9 cellular contexts compared by ENCODE assay signal in genomic region chr1:155941845-155942507, GRCh38. TPM values are rescaled to one million over a fixed set of nuclear protein-coding genes. Genes with fewer than 3 reads are reported as not detected.
DNase-seq lines count a peak whose midpoint lies in the region; ATAC-seq and TF ChIP-seq lines count a peak whose summit lies in the region.
"Had no signal": no experiment of that assay in that cellular context is flagged by ENCODE, and none has a peak within 500 bp of the region (broad histone marks: within the 10 kb centered on the region; RNA-seq: fewer than 3 reads in every experiment).

No MANE protein-coding gene starts in this region.

- peak overlapping the region; percentile 0 to 69 (median 56); a peak in 20 of 22 replicates for H3K9ac ChIP-seq in BLaER1 treated with 17β-estradiol and CSF1 and Interleukin-3, amounts not matched to agents 10 nM and 100 nM
- H3K9ac ChIP-seq in KMS-11, result no peak overlapping the region

- no peaks in the 10 kb centered on the region for H3K27me3 ChIP-seq in BLaER1 treated with 17β-estradiol and CSF1 and Interleukin-3, amounts not matched to agents 10 nM and 100 nM
- H3K27me3 ChIP-seq in KMS-11 (ENCODE audit: insufficient read depth, low read depth) (no peaks in the 10 kb centered on the region), Caco-2 (replicated peaks; ENCODE audit: control insufficient read depth, insufficient read depth, low read length) (no peaks in the 10 kb centered on the region)
- H3K27me3 ChIP-seq: adrenal gland had no signal

- H4K20me1 ChIP-seq in BLaER1 treated with 17β-estradiol and CSF1 and Interleukin-3, amounts not matched to agents 10 nM and 100 nM, result peaks cover 0 to 34% (median 20%) of the 10 kb centered on the region in 11 experiments; a peak in 15 of 22 replicates
- H4K20me1 ChIP-seq in KMS-11 (ENCODE audit: insufficient read depth), result no peaks in the 10 kb centered on the region

- H3K27ac Mint-ChIP-seq in brain (peak overlapping the region in 4 of 5 experiments; percentile 41 to 86 (median 72)), nephron (peak overlapping the region; percentile 85 to 94 (median 93)), Caco-2 (ENCODE audit: unreplicated experiment) (no peak overlapping the region), nephron progenitor cell (no peak overlapping the region)

- H3K4me3 Mint-ChIP-seq in brain (no peak overlapping the region), nephron (no peak overlapping the region), Caco-2 (ENCODE audit: unreplicated experiment) (no peak overlapping the region), nephron progenitor cell (no peak overlapping the region)

- ATAC-seq in HG03439 (IDR thresholded peaks at IDR 0.05; ENCODE audit: unreplicated experiment), result no peak

- no peaks in the 10 kb centered on the region for H3K9me3 Mint-ChIP-seq in brain
- H3K9me3 Mint-ChIP-seq in nephron, result no peaks in the 10 kb centered on the region
- H3K9me3 Mint-ChIP-seq in Caco-2 (ENCODE audit: unreplicated experiment), result no peaks in the 10 kb centered on the region
- no peaks in the 10 kb centered on the region for H3K9me3 Mint-ChIP-seq in nephron progenitor cell

- no peak overlapping the region for H2AFZ ChIP-seq in KMS-11 (ENCODE audit: low read depth)

- H3K4me1 Mint-ChIP-seq in brain (peaks cover 33% of the 10 kb centered on the region), nephron (peaks cover 45% of the 10 kb centered on the region), Caco-2 (ENCODE audit: low read depth, unreplicated experiment) (peaks cover 19% of the 10 kb centered on the region), nephron progenitor cell (peaks cover 69% of the 10 kb centered on the region)

- no TSS peak for BruUV-seq in Caco-2 (replicated peaks; lab: Mats Ljungman, UMichigan)

- H3K27me3 Mint-ChIP-seq in brain (no peaks in the 10 kb centered on the region), nephron (ENCODE audit: low read depth) (no peaks in the 10 kb centered on the region), Caco-2 (ENCODE audit: insufficient read depth, unreplicated experiment) (no peaks in the 10 kb centered on the region), nephron progenitor cell (ENCODE audit: low read depth, poor library complexity) (peaks cover 6% of the 10 kb centered on the region)

- peak overlapping the region; percentile 29 to 69 (median 57); a peak in 17 of 22 replicates for H3K27ac ChIP-seq in BLaER1 treated with 17β-estradiol and CSF1 and Interleukin-3, amounts not matched to agents 10 nM and 100 nM
- peak overlapping the region; percentile 44 for H3K27ac ChIP-seq in KMS-11

- intact Hi-C loops in Caco-2 (cut with micrococcal nuclease; ENCODE audit: unreplicated experiment), result no loop called here

- H3K79me2 ChIP-seq in KMS-11 (ENCODE audit: insufficient read depth, low read depth), result peaks cover 5% of the 10 kb centered on the region; the same call in 1 of the 2 replicates

- TF ChIP-seq CTCF in KMS-11 (conservative IDR thresholded peaks at IDR 0.05; ENCODE audit: low read depth, low read length), result no peak
- TF ChIP-seq CTCF in brain (conservative IDR thresholded peaks at IDR 0.05), result no peak
- no peak for TF ChIP-seq CTCF in nephron (IDR thresholded peaks at IDR 0.05; ENCODE audit: unreplicated experiment in 3 of 3)
- no peak for TF ChIP-seq CTCF in Caco-2 (IDR thresholded peaks at IDR 0.05; ENCODE audit: insufficient read depth in 1 of 2, low read depth in 1 of 2, low read length in 1 of 2, severe bottlenecking in 1 of 2, unreplicated experiment in 1 of 2)
- TF ChIP-seq CTCF in nephron progenitor cell (IDR thresholded peaks at IDR 0.05), result no peak

- no peaks in the 10 kb centered on the region for H3K9me3 ChIP-seq in BLaER1 treated with 17β-estradiol and CSF1 and Interleukin-3, amounts not matched to agents 10 nM and 100 nM (replicated peaks in 1 of 11)
- no peaks in the 10 kb centered on the region for H3K9me3 ChIP-seq in Caco-2
- H3K9me3 ChIP-seq: adrenal gland had no signal

- peak overlapping the region; percentile 75 to 95 (median 86) for H3K4me2 ChIP-seq in BLaER1 treated with 17β-estradiol and CSF1 and Interleukin-3, amounts not matched to agents 10 nM and 100 nM
- H3K4me2 ChIP-seq in KMS-11, result peak overlapping the region; percentile 83

- H3K4me3 ChIP-seq in BLaER1 treated with 17β-estradiol and CSF1 and Interleukin-3, amounts not matched to agents 10 nM and 100 nM, result peak overlapping the region in 3 of 10 experiments; percentile 21 to 30 (median 24); a peak in 3 of 20 replicates
- peak overlapping the region; percentile 5 for H3K4me3 ChIP-seq in KMS-11 (IDR thresholded peaks at IDR 0.05; ENCODE audit: insufficient read depth, low read depth, low read length)
- no peak overlapping the region for H3K4me3 ChIP-seq in Caco-2 (ENCODE audit: low read depth, low read length)
- H3K4me3 ChIP-seq: adrenal gland had no signal

- H3K36me3 ChIP-seq in BLaER1 treated with 17β-estradiol and CSF1 and Interleukin-3, amounts not matched to agents 10 nM and 100 nM, result peaks cover 7 to 29% (median 14%) of the 10 kb centered on the region in 11 experiments; a peak in 20 of 22 replicates
- no peaks in the 10 kb centered on the region for H3K36me3 ChIP-seq in KMS-11 (ENCODE audit: insufficient read depth)
- H3K36me3 ChIP-seq in Caco-2 (ENCODE audit: control insufficient read depth, insufficient read depth, low read length), result no peaks in the 10 kb centered on the region
- H3K36me3 ChIP-seq: adrenal gland had no signal

- POLR2A ChIA-PET in Caco-2 (lab: Charles Lee), result no interaction called here

- H3K36me3 Mint-ChIP-seq in brain, result peaks cover 6% of the 10 kb centered on the region
- H3K36me3 Mint-ChIP-seq in nephron (ENCODE audit: low read depth), result peaks cover 10% of the 10 kb centered on the region
- H3K36me3 Mint-ChIP-seq in Caco-2 (ENCODE audit: insufficient read depth, unreplicated experiment), result peaks cover 47% of the 10 kb centered on the region
- peaks cover 5% of the 10 kb centered on the region for H3K36me3 Mint-ChIP-seq in nephron progenitor cell (ENCODE audit: low read depth)

- H3K4me1 ChIP-seq in BLaER1 treated with 17β-estradiol and CSF1 and Interleukin-3, amounts not matched to agents 10 nM and 100 nM, result peaks cover 85 to 94% (median 89%) of the 10 kb centered on the region in 10 experiments
- H3K4me1 ChIP-seq in KMS-11 (ENCODE audit: low read depth, poor library complexity, severe bottlenecking), result peaks cover 96% of the 10 kb centered on the region
- peaks cover 18% of the 10 kb centered on the region for H3K4me1 ChIP-seq in Caco-2

- DNase-seq in Caco-2 (no peak), nephron progenitor cell (no peak), NCI-H446 (lab: John Stamatoyannopoulos, UW) (no peak)
- DNase-seq: adrenal gland had no signal

- CTCF ChIA-PET in Caco-2 (lab: Charles Lee), result interaction anchor here (1.0 kb wide), 1 partner anchor 150 kb away, joined by 5 read pairs; no protein-coding TSS in a partner anchor

RNA-seq across cellular contexts. Expression of gene RXFP4, which starts 0.5 kb away (rescaled TPM):
- polyA plus RNA-seq in brain (ENCODE audit: insufficient read depth, low read depth, low replicate concordance), result not detected
- not detected in 2 replicates for total RNA-seq in Caco-2 (2022)
- total RNA-seq: adrenal gland had no signal
- polyA plus RNA-seq: adrenal gland had no signal

RNA-seq across cellular contexts. Expression of gene KHDC4, which starts 7.8 kb away (rescaled TPM):
- polyA plus RNA-seq in brain (ENCODE audit: insufficient read depth, low read depth, low replicate concordance), result 24.1 TPM
- 68.5 and 72.9 TPM in 2 replicates for total RNA-seq in Caco-2 (2022)

RNA-seq across cellular contexts. Expression of gene RIT1, which starts 30.8 kb away (rescaled TPM):
- 12.2 TPM for polyA plus RNA-seq in brain (ENCODE audit: insufficient read depth, low read depth, low replicate concordance)
- total RNA-seq in Caco-2 (2022), result 21.9 and 23.0 TPM in 2 replicates

RNA-seq across cellular contexts. Expression of gene ARHGEF2, which starts 36.4 kb away (rescaled TPM):
- polyA plus RNA-seq in brain (ENCODE audit: insufficient read depth, low read depth, low replicate concordance), result 195 TPM
- 46.9 and 60.3 TPM in 2 replicates for total RNA-seq in Caco-2 (2022)

Comparison
In these comparisons a context has a peak if more than half of its experiments do, and no peak if none do; other contexts are left out.
1. H3K27ac Mint-ChIP-seq: peak in brain (4 of 5) and nephron (3 of 3); none in Caco-2 (single experiment) and nephron progenitor cell (single experiment).